8 cellular contexts compared by ENCODE assay signal in the genomic region with DNA sequence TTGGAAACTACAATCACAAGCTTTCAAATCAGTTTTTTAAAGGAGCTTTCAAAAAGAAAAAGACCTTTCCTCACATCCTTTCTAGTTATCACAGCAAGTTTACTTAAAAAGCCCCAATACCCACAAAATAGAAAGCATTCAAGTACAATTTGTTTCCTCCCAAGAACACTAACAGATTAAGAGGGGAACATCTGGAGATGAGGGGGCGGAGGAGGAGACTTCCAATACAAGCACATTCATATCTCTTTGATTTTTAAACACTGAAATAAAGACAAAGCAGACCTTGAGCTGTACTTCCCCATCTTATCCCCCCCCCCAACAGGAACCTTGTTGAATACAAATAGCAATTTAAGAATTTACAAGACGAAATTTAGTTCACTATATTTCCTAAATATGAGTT. TPM values are rescaled to one million over a fixed set of nuclear protein-coding genes. Genes with fewer than 3 reads are reported as not detected.
DNase-seq lines count a peak whose midpoint lies in the region; ATAC-seq and TF ChIP-seq lines count a peak whose summit lies in the region.

No MANE protein-coding gene starts in this region.

- H3K9me3 Mint-ChIP-seq in brain, result peaks cover 0 to 6% (median 0%) of the 10 kb centered on the region in 5 experiments

- POLR2A ChIA-PET in HEK293 (lab: Yijun Ruan, JAX), result interaction anchor here (0.8 to 1.2 kb wide), 2 partner anchors 9 to 18 kb away, joined by 3 to 6 read pairs; no protein-coding TSS in a partner anchor

- peak overlapping the region; percentile 89 for H3K27ac ChIP-seq in 22Rv1
- H3K27ac ChIP-seq in HEK293 (ENCODE audit: extremely low read depth, low read depth, low read length), result peak overlapping the region; percentile 4; the same call in 1 of the 2 replicates
- H3K27ac ChIP-seq in mucosa of rectum (ENCODE audit: low read depth in 2 of 2, low read length in 2 of 2), result peak overlapping the region; percentile 96 to 98
- no peak overlapping the region for H3K27ac ChIP-seq in substantia nigra (ENCODE audit: low read depth, low read length, poor library complexity, severe bottlenecking)

- H3K4me3 ChIP-seq in HEK293 (ENCODE audit: low read depth, low read length) (peak overlapping the region; percentile 93), mucosa of rectum (ENCODE audit: low read length in 2 of 2) (peak overlapping the region; percentile 95 to 97)

- CTCF ChIA-PET in HEK293 (lab: Yijun Ruan, JAX), result interaction anchor here (0.7 to 3.5 kb wide), 4 partner anchors 18 to 138 kb away, joined by 3 to 35 read pairs (median 4); no protein-coding TSS in a partner anchor

- H3K9me3 ChIP-seq in HEK293 (ENCODE audit: control insufficient read depth, insufficient read depth, low read depth, low read length) (no peaks in the 10 kb centered on the region), mucosa of rectum (ENCODE audit: control insufficient read depth in 2 of 2, low read length in 2 of 2) (no peaks in the 10 kb centered on the region)

- no peaks in the 10 kb centered on the region for H3K27me3 ChIP-seq in mucosa of rectum (ENCODE audit: control insufficient read depth in 2 of 2, insufficient read depth in 2 of 2, low read length in 2 of 2)

- peak overlapping the region; percentile 99 to 100 (median 99) for H3K4me3 Mint-ChIP-seq in brain

- H3K4me1 ChIP-seq in HEK293 (ENCODE audit: control insufficient read depth, insufficient read depth, low read length) (peaks cover 24% of the 10 kb centered on the region), mucosa of rectum (ENCODE audit: control insufficient read depth in 2 of 2, insufficient read depth in 2 of 2, low read length in 2 of 2) (peaks cover 10 to 39% of the 10 kb centered on the region in 2 donors)

- TF ChIP-seq CTCF in 22Rv1 (IDR thresholded peaks at IDR 0.05) (no peak), HEK293 (tag by site-specific recombination; IDR thresholded peaks at IDR 0.05) (no peak), brain (conservative IDR thresholded peaks at IDR 0.05) (no peak)

- peaks cover 17% of the 10 kb centered on the region for H3K27me3 Mint-ChIP-seq in brain

- H3K9ac ChIP-seq in mucosa of rectum (ENCODE audit: low read depth in 1 of 2, low read length in 2 of 2), result peak overlapping the region; percentile 82 to 94

- no peak for DNase-seq in substantia nigra (lab: John Stamatoyannopoulos, UW)
- no peak for DNase-seq in NCI-H526 (lab: John Stamatoyannopoulos, UW)
- DNase-seq in ACHN, result no peak

- H3K36me3 Mint-ChIP-seq in brain, result peaks cover 57% of the 10 kb centered on the region

- ATAC-seq in HG03439 (IDR thresholded peaks at IDR 0.05; ENCODE audit: unreplicated experiment), result no peak

- H3K36me3 ChIP-seq in HEK293 (ENCODE audit: control insufficient read depth in 2 of 2, insufficient read depth in 1 of 2, low read length in 2 of 2), result peaks cover 31 to 37% of the 10 kb centered on the region in 2 experiments
- no peaks in the 10 kb centered on the region for H3K36me3 ChIP-seq in mucosa of rectum (ENCODE audit: control insufficient read depth in 2 of 2, insufficient read depth in 2 of 2, low read length in 2 of 2)

- in situ Hi-C loops in ACHN (cut with HindIII; ENCODE audit: low pct_ligation_motif_present, low pct_unique_long_range_greater_than_20kb, low sequenced_read_pairs), result no loop called here

- H3K27ac Mint-ChIP-seq in brain, result peak overlapping the region; percentile 100

- H3K4me1 Mint-ChIP-seq in brain, result peaks cover 52% of the 10 kb centered on the region

TF ChIP-seq in HEK293, 187 proteins besides CTCF, POLR2A, EP300 and RAD21:
- TF ChIP-seq ZNF350 (tag by site-specific recombination; IDR thresholded peaks at IDR 0.05) (no peak), PRDM1 (tag by site-specific recombination; IDR thresholded peaks at IDR 0.05) (no peak), TCF7L2 (IDR thresholded peaks at IDR 0.05; ENCODE audit: borderline replicate concordance, low read depth, low read length) (no peak), ZNF544 (tag by site-specific recombination; IDR thresholded peaks at IDR 0.05) (no peak)
- TF ChIP-seq, protein P1, sequence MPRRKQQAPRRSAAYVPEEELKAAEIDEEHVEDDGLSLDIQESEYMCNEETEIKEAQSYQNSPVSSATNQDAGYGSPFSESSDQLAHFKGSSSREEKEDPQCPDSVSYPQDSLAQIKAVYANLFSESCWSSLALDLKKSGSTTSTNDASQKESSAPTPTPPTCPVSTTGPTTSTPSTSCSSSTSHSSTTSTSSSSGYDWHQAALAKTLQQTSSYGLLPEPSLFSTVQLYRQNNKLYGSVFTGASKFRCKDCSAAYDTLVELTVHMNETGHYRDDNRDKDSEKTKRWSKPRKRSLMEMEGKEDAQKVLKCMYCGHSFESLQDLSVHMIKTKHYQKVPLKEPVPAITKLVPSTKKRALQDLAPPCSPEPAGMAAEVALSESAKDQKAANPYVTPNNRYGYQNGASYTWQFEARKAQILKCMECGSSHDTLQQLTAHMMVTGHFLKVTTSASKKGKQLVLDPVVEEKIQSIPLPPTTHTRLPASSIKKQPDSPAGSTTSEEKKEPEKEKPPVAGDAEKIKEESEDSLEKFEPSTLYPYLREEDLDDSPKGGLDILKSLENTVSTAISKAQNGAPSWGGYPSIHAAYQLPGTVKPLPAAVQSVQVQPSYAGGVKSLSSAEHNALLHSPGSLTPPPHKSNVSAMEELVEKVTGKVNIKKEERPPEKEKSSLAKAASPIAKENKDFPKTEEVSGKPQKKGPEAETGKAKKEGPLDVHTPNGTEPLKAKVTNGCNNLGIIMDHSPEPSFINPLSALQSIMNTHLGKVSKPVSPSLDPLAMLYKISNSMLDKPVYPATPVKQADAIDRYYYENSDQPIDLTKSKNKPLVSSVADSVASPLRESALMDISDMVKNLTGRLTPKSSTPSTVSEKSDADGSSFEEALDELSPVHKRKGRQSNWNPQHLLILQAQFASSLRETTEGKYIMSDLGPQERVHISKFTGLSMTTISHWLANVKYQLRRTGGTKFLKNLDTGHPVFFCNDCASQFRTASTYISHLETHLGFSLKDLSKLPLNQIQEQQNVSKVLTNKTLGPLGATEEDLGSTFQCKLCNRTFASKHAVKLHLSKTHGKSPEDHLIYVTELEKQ (tag by site-specific recombination; IDR thresholded peaks at IDR 0.05; ENCODE audit: borderline replicate concordance), result no peak

RNA-seq across cellular contexts. Expression of a gene that starts 2.0 kb away (rescaled TPM):
- 1,200 TPM for polyA plus RNA-seq in brain (ENCODE audit: insufficient read depth, low read depth, low replicate concordance)

RNA-seq across cellular contexts. Expression of a gene that starts 58.0 kb away (rescaled TPM):
- polyA plus RNA-seq in brain (ENCODE audit: insufficient read depth, low read depth, low replicate concordance), result 32.2 TPM
